In genomic region chr5:139560752-139561654, GRCh38 we compare ENCODE assay signal across 8 cellular contexts. TPM values are rescaled to one million over a fixed set of nuclear protein-coding genes. Genes with fewer than 3 reads are reported as not detected.
DNase-seq lines count a peak whose midpoint lies in the region; ATAC-seq and TF ChIP-seq lines count a peak whose summit lies in the region.

UBE2D2 (plus strand) TSS chr5:139561339; CDS start chr5:139561792, 453 bp downstream.

- peaks cover 32% of the 10 kb centered on the region for H3K4me1 Mint-ChIP-seq in T-helper 1 cell treated with Interleukin-12 subunit alpha and Interleukin-12 subunit beta and Interleukin-4 antibody, amounts not matched to agents 30 μg/mL and 1 μg/mL, for 36 hours (ENCODE audit: low read depth)

- peak within 1 kb of the TSS; percentile 98 for H3K4me3 Mint-ChIP-seq in T-helper 1 cell treated with Interleukin-12 subunit alpha and Interleukin-12 subunit beta and Interleukin-4 antibody, amounts not matched to agents 30 μg/mL and 1 μg/mL, for 36 hours

- peak in 1 of 6 experiments; percentile 20 for TF ChIP-seq CTCF in upper lobe of left lung (IDR thresholded peaks at IDR 0.05)

- peak; percentile 84 for ATAC-seq in GM18498 (IDR thresholded peaks at IDR 0.05; ENCODE audit: unreplicated experiment)
- ATAC-seq in HG02885 (IDR thresholded peaks at IDR 0.05; ENCODE audit: poor library complexity, unreplicated experiment), result peak; percentile 84
- ATAC-seq in left cardiac atrium, result peak; percentile 99
- peak; percentile 99 for ATAC-seq in upper lobe of left lung (ENCODE audit: low FRiP score in 2 of 2)

- intact Hi-C loops in left cardiac atrium (cut with DNase I), result no loop called here
- intact Hi-C loops in posterior vena cava (cut with DNase I), result no loop called here

- 0% methylated on average over 19 to 35 of the region's 89 CpGs for WGBS in upper lobe of left lung, 2 donors

- H3K9me3 ChIP-seq in upper lobe of left lung, result no peaks in the 10 kb centered on the region

- H3K27me3 Mint-ChIP-seq in T-helper 1 cell treated with Interleukin-12 subunit alpha and Interleukin-12 subunit beta and Interleukin-4 antibody, amounts not matched to agents 30 μg/mL and 1 μg/mL, for 36 hours (ENCODE audit: low read depth), result no peaks in the 10 kb centered on the region

- H3K27ac Mint-ChIP-seq in T-helper 1 cell treated with Interleukin-12 subunit alpha and Interleukin-12 subunit beta and Interleukin-4 antibody, amounts not matched to agents 30 μg/mL and 1 μg/mL, for 36 hours, result peak within 1 kb of the TSS; percentile 94

- peaks cover 16% of the 10 kb centered on the region for H3K36me3 Mint-ChIP-seq in T-helper 1 cell treated with Interleukin-12 subunit alpha and Interleukin-12 subunit beta and Interleukin-4 antibody, amounts not matched to agents 30 μg/mL and 1 μg/mL, for 36 hours (ENCODE audit: low read depth)

- no peaks in the 10 kb centered on the region for H3K27me3 ChIP-seq in upper lobe of left lung

- TF ChIP-seq EP300 in upper lobe of left lung (IDR thresholded peaks at IDR 0.05), result peak in 1 of 4 donors; percentile 23

- DNase-seq in NCI-H1694 treated with DMSO at 0.1 percent for 48 hours (lab: John Stamatoyannopoulos, UW) (peak; percentile 87), amniotic stem cell (lab: John Stamatoyannopoulos, UW) (peak; percentile 95), left cardiac atrium (peak; percentile 99), posterior vena cava (ENCODE audit: low spot score) (peak; percentile 99), upper lobe of left lung (peak; percentile 97 to 99)

- peaks cover 0 to 4% (median 0%) of the 10 kb centered on the region in 4 donors for H3K36me3 ChIP-seq in upper lobe of left lung

- peak; percentile 73 to 91 (median 78) for TF ChIP-seq POLR2A in upper lobe of left lung (IDR thresholded peaks at IDR 0.05)

- peak within 1 kb of the TSS; percentile 94 to 99 (median 97) for H3K27ac ChIP-seq in upper lobe of left lung

- H3K4me1 ChIP-seq in upper lobe of left lung, result peaks cover 32 to 46% (median 40%) of the 10 kb centered on the region in 4 donors

- H3K9me3 Mint-ChIP-seq in T-helper 1 cell treated with Interleukin-12 subunit alpha and Interleukin-12 subunit beta and Interleukin-4 antibody, amounts not matched to agents 30 μg/mL and 1 μg/mL, for 36 hours, result no peaks in the 10 kb centered on the region

- peak within 1 kb of the TSS; percentile 45 to 91 (median 76) for H3K4me3 ChIP-seq in upper lobe of left lung

RNA-seq across cellular contexts. Expression of gene UBE2D2, which starts in this region (rescaled TPM):
- total RNA-seq in left cardiac atrium, result 100 to 1,000 TPM in 1 of 2 donors, 10 to 100 TPM in 1; 91.3 to 133 TPM
- 100 to 1,000 TPM; 105 to 132 TPM for total RNA-seq in posterior vena cava
- total RNA-seq in upper lobe of left lung, result 100 to 1,000 TPM in 1 of 6 donors, 10 to 100 TPM in 5; 61.8 to 106 (median 86.7) TPM

Comparison
In these comparisons a context has a peak if more than half of its experiments do, and no peak if none do; other contexts are left out.
1. Peak in every context shown above with its lines: DNase-seq, ATAC-seq, H3K4me3 ChIP-seq and H3K27ac ChIP-seq.